7 cellular contexts compared by ENCODE assay signal in the genomic region with DNA sequence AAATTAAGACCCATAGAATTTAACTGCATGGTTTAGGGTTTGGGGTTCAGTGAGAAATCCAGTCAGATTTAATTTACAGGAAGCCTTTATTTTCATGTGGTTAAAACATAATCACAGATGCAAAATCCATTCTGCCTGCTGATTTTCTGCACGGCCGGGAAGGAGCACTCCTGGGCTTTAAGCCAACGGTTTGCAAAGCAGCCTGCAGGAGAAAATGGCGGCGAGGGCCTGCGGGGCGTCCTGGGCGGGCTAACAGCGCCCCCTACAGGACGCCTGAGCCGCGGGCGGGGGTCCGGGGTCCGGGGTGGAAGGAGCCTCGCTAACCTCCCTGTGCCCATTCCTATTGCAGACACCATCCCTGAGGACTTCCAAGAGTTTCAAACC. TPM values are rescaled to one million over a fixed set of nuclear protein-coding genes. Genes with fewer than 3 reads are reported as not detected.
A peak's percentile ranks its signal among the peaks of the same experiment; 100 is the strongest.
DNase-seq lines count a peak whose midpoint lies in the region; ATAC-seq, FAIRE-seq and TF ChIP-seq lines count a peak whose summit lies in the region.

No MANE protein-coding gene starts in this region.

- no peaks in the 10 kb centered on the region for H3K27me3 Mint-ChIP-seq in activated CD4-positive, alpha-beta T cell treated with anti-CD3 and anti-CD28 coated beads for 36 hours

- CTCF ChIA-PET in activated CD4-positive, alpha-beta T cell treated with anti-CD3 and anti-CD28 coated beads for 36 hours (lab: Charles Lee), result interaction anchor here (0.6 to 4.2 kb wide), 55 partner anchors 9 to 1063 kb away, joined by 3 to 43 read pairs (median 4); no protein-coding TSS in a partner anchor

- no peak for TF ChIP-seq POLR2A in GM12892 (IDR thresholded peaks at IDR 0.05; ENCODE audit: low read depth, low read length)

- FAIRE-seq in GM12892 (lab: Jason Lieb, UNC), result no peak

- peak; percentile 31 for DNase-seq in GM12892 (ENCODE audit: insufficient read length)
- peak; percentile 54 for DNase-seq in NCI-H2107 (lab: John Stamatoyannopoulos, UW)
- peak; percentile 85 for DNase-seq in activated CD4-positive, alpha-beta T cell treated with anti-CD3 and anti-CD28 coated beads for 36 hours
- DNase-seq in dermis microvascular lymphatic vessel endothelial cell (ENCODE audit: low read depth in 2 of 2), result peak; percentile 10 to 67
- peak; percentile 59 to 65 for DNase-seq in lung microvascular endothelial cell (ENCODE audit: low read depth in 2 of 2)
- DNase-seq in stimulated activated CD8-positive, alpha-beta memory T cell treated with anti-CD3 and anti-CD28 coated beads, Interleukin-15, amount 100 ng/mL, for 24 hours (ENCODE audit: low read depth), result peak; percentile 50

- peak overlapping the region; percentile 41 for H3K4me3 Mint-ChIP-seq in activated CD4-positive, alpha-beta T cell treated with anti-CD3 and anti-CD28 coated beads for 36 hours

- peak; percentile 82 for ATAC-seq in activated CD4-positive, alpha-beta T cell treated with anti-CD3 and anti-CD28 coated beads for 36 hours
- no peak for ATAC-seq in HG02870 (IDR thresholded peaks at IDR 0.05; ENCODE audit: unreplicated experiment)

- intact Hi-C loops in activated CD4-positive, alpha-beta T cell treated with anti-CD3 and anti-CD28 coated beads for 36 hours (cut with DNase I, micrococcal nuclease), result loop anchor here (1.0 to 10.0 kb wide), 9 partner anchors 92 to 1062 kb away; a partner anchor contains a TSS

- no peaks in the 10 kb centered on the region for H3K9me3 Mint-ChIP-seq in activated CD4-positive, alpha-beta T cell treated with anti-CD3 and anti-CD28 coated beads for 36 hours (ENCODE audit: low read depth)

- no peaks in the 10 kb centered on the region for H3K36me3 Mint-ChIP-seq in activated CD4-positive, alpha-beta T cell treated with anti-CD3 and anti-CD28 coated beads for 36 hours (ENCODE audit: low read depth)

- POLR2A ChIA-PET in activated CD4-positive, alpha-beta T cell treated with anti-CD3 and anti-CD28 coated beads for 36 hours (lab: Charles Lee), result interaction anchor here (0.5 kb wide), 1 partner anchor 188 kb away, joined by 3 read pairs; no protein-coding TSS in a partner anchor

- peaks cover 12% of the 10 kb centered on the region for H3K4me1 Mint-ChIP-seq in activated CD4-positive, alpha-beta T cell treated with anti-CD3 and anti-CD28 coated beads for 36 hours

- H3K27ac Mint-ChIP-seq in activated CD4-positive, alpha-beta T cell treated with anti-CD3 and anti-CD28 coated beads for 36 hours, result peak overlapping the region; percentile 78

RNA-seq across cellular contexts. Expression of a gene that starts 47.6 kb away (rescaled TPM):
- 0.81 TPM for polyA plus RNA-seq in GM12892 (2012; ENCODE audit: missing spikeins)
- total RNA-seq in activated CD4-positive, alpha-beta T cell treated with anti-CD3 and anti-CD28 coated beads for 36 hours, result 1 to 10 TPM; 2.1 to 2.3 TPM
- 1.2 and 2.9 TPM in 2 replicates for total RNA-seq in dermis microvascular lymphatic vessel endothelial cell
- 0.20 TPM in 1 of 2 replicates, not detected in the other for total RNA-seq in lung microvascular endothelial cell

Comparison
In these comparisons a context has a peak if more than half of its experiments do, and no peak if none do; other contexts are left out.
1. DNase-seq: peak in every context shown above with its lines; median percentile 85 in activated CD4-positive, alpha-beta T cell treated with anti-CD3 and anti-CD28 coated beads for 36 hours; 62 in lung microvascular endothelial cell; 54 in NCI-H2107; 50 in stimulated activated CD8-positive, alpha-beta memory T cell treated with anti-CD3 and anti-CD28 coated beads, Interleukin-15, amount 100 ng/mL, for 24 hours; 38 in dermis microvascular lymphatic vessel endothelial cell; 31 in GM12892.